In genomic region chr19:41960973-41961372, GRCh38 we compare ENCODE assay signal across 28 cellular contexts. TPM values are rescaled to one million over a fixed set of nuclear protein-coding genes. Genes with fewer than 3 reads are reported as not detected.
DNase-seq lines count a peak whose midpoint lies in the region; ATAC-seq and TF ChIP-seq lines count a peak whose summit lies in the region.
"Had no signal": no experiment of that assay in that cellular context is flagged by ENCODE, and none has a peak within 500 bp of the region (broad histone marks: within the 10 kb centered on the region; RNA-seq: fewer than 3 reads in every experiment).

No MANE protein-coding gene starts in this region.

- H3K4me2 ChIP-seq in IMR-90 (ENCODE audit: low read depth, low read length), result no peak overlapping the region
- H3K4me2 ChIP-seq: hepatocyte had no signal

- peak overlapping the region; percentile 49 for H3K27ac Mint-ChIP-seq in T-helper 17 cell
- H3K27ac Mint-ChIP-seq: activated CD4-positive, alpha-beta T cell treated with anti-CD3 and anti-CD28 coated beads, Interleukin-2, amount 10 ng/mL, durations not matched to agents 24 days and 14 days had no signal

- H3K36me3 ChIP-seq in IMR-90 (ENCODE audit: control insufficient read depth, insufficient read depth, low read length) (peaks cover 6% of the 10 kb centered on the region; the same call in 1 of the 2 replicates), psoas muscle (ENCODE audit: insufficient read depth in 1 of 2, low read depth in 1 of 2) (peaks cover 0 to 12% of the 10 kb centered on the region in 2 donors)
- H3K36me3 ChIP-seq: cardiac muscle cell, pancreas had no signal

- BruUV-seq in IMR-90 (replicated peaks; lab: Mats Ljungman, UMichigan), result no TSS peak

- H3K27ac ChIP-seq in IMR-90 (ENCODE audit: insufficient read depth, low read length) (no peak overlapping the region), psoas muscle (no peak overlapping the region)
- H3K27ac ChIP-seq: cardiac muscle cell, epithelial cell of prostate, hepatocyte, pancreas, suprapubic skin, vagina had no signal

- no peak overlapping the region for H3K9ac ChIP-seq in IMR-90 (ENCODE audit: low read depth, low read length)

- no peak overlapping the region for H3K4me3 Mint-ChIP-seq in T-helper 17 cell
- H3K4me3 Mint-ChIP-seq: activated CD4-positive, alpha-beta T cell treated with anti-CD3 and anti-CD28 coated beads, Interleukin-2, amount 10 ng/mL, durations not matched to agents 24 days and 14 days had no signal

- dilution Hi-C loops in IMR-90 (cut with HindIII; ENCODE audit: low sequenced_read_pairs, unreplicated experiment), result no loop called here

- H4K91ac ChIP-seq in IMR-90 (ENCODE audit: insufficient read depth, low read depth, low read length), result no peak overlapping the region

- CTCF ChIA-PET in IMR-90 (lab: Yijun Ruan, JAX), result no interaction called here

- in situ Hi-C loops in IMR-90 (cut with MboI; ENCODE audit: low sequenced_read_pairs), result no loop called here

- H2BK20ac ChIP-seq in IMR-90 (ENCODE audit: low read depth, low read length), result no peak overlapping the region

- H3K56ac ChIP-seq in IMR-90 (ENCODE audit: extremely low read depth, insufficient read depth, low read length), result no peak overlapping the region

- no peak overlapping the region for H2AFZ ChIP-seq in IMR-90 (replicated peaks; ENCODE audit: low read length, poor library complexity)
- H2AFZ ChIP-seq: hepatocyte had no signal

- no peak overlapping the region for H4K5ac ChIP-seq in IMR-90 (ENCODE audit: low read depth, low read length)

- POLR2A ChIA-PET in IMR-90 (lab: Charles Lee; ENCODE audit: unreplicated experiment), result no interaction called here

- peaks cover 4% of the 10 kb centered on the region for H3K27me3 ChIP-seq in IMR-90 (ENCODE audit: control insufficient read depth, insufficient read depth, low read length)
- H3K27me3 ChIP-seq in psoas muscle (ENCODE audit: insufficient read depth in 3 of 3, low read length in 2 of 3), result peaks cover 0 to 2% (median 0%) of the 10 kb centered on the region in 3 donors
- H3K27me3 ChIP-seq: BE2C, cardiac muscle cell, hepatocyte, pancreas, vagina had no signal

- ATAC-seq in IMR-90 (ENCODE audit: low read depth) (no peak), T-helper 17 cell (no peak), psoas muscle (no peak), HG03378 (IDR thresholded peaks at IDR 0.05; ENCODE audit: unreplicated experiment) (no peak)
- ATAC-seq: pancreas, sciatic nerve had no signal

- H3K4ac ChIP-seq in IMR-90 (ENCODE audit: low read depth, low read length), result no peak overlapping the region

- H3K23ac ChIP-seq in IMR-90 (ENCODE audit: low read depth, low read length), result no peak overlapping the region

- TF ChIP-seq CTCF in IMR-90 (conservative IDR thresholded peaks at IDR 0.05; ENCODE audit: low read depth, low read length) (no peak), psoas muscle (IDR thresholded peaks at IDR 0.05) (no peak)

- H3K79me1 ChIP-seq in IMR-90 (ENCODE audit: low read depth in 1 of 2, low read length in 2 of 2), result peaks cover 7 to 26% of the 10 kb centered on the region in 2 experiments

- 83% methylated on average over 1 of the region's 5 CpGs; no CpG with 5 or more reads in 1 of the 2 experiments for WGBS in IMR-90 (ENCODE audit: extremely low coverage in 2 of 2, insufficient read length in 1 of 2), 2 experiments
- WGBS in psoas muscle, 3 donors, result 92 to 95% (median 93%) methylated on average over 5 of the region's 5 CpGs

- peaks cover 22% of the 10 kb centered on the region for H3K4me1 Mint-ChIP-seq in T-helper 17 cell

- DNase-seq in NCI-H2107 treated with DMSO at 0.1 percent for 48 hours (lab: John Stamatoyannopoulos, UW; ENCODE audit: unreplicated experiment) (peak; percentile 22), NCI-H2107 (lab: John Stamatoyannopoulos, UW) (no peak), IMR-90 (no peak), T-helper 17 cell (no peak), left kidney (ENCODE audit: low read depth, low spot score) (peak; percentile 12), psoas muscle (no peak)
- DNase-seq in effector CD4-positive, alpha-beta T cell, result no peak
- DNase-seq: 8988T; activated CD4-positive, alpha-beta T cell treated with anti-CD3 and anti-CD28 coated beads, Interleukin-2, amount 10 ng/mL, durations not matched to agents 24 days and 14 days; activated effector memory CD4-positive, alpha-beta T cell treated with Interleukin-2 at 50 U/mL for 16 hours; amygdala; BE2C; foreskin fibroblast; GDM1; GOT3; NCI-H1105 treated with DMSO at 0.1 percent for 48 hours; NCI-H2081; NCI-H524; pancreas; SW 1271 had no signal

- H3K9me3 ChIP-seq in IMR-90 (ENCODE audit: control insufficient read depth, insufficient read depth, low read length), result no peaks in the 10 kb centered on the region
- H3K9me3 ChIP-seq in T-helper 17 cell (ENCODE audit: control insufficient read depth, low read length, poor library complexity, severe bottlenecking), result no peaks in the 10 kb centered on the region
- no peaks in the 10 kb centered on the region for H3K9me3 ChIP-seq in psoas muscle
- H3K9me3 ChIP-seq: BE2C, pancreas, suprapubic skin, vagina had no signal

- no peak overlapping the region for H2AK5ac ChIP-seq in IMR-90 (ENCODE audit: low read depth, low read length)

- H2BK15ac ChIP-seq in IMR-90 (ENCODE audit: low read depth, low read length), result no peak overlapping the region

- no peak overlapping the region for H3K18ac ChIP-seq in IMR-90 (ENCODE audit: low read depth, low read length)

- peaks cover 7% of the 10 kb centered on the region; the same call in 1 of the 2 replicates for H3K9me1 ChIP-seq in IMR-90 (ENCODE audit: insufficient read depth, low read length)

- H3K4me1 ChIP-seq in IMR-90 (ENCODE audit: control insufficient read depth, insufficient read depth, low read length) (peaks cover 6% of the 10 kb centered on the region), psoas muscle (peaks cover 16% of the 10 kb centered on the region)
- H3K4me1 ChIP-seq: BE2C had no signal

- no peaks in the 10 kb centered on the region for H3K36me3 Mint-ChIP-seq in T-helper 17 cell (ENCODE audit: low read depth)

- H3K27me3 Mint-ChIP-seq in T-helper 17 cell, result no peaks in the 10 kb centered on the region

- no peak overlapping the region for H2BK5ac ChIP-seq in IMR-90 (ENCODE audit: low read depth, low read length, poor library complexity, severe bottlenecking)

- intact Hi-C loops in IMR-90 (cut with micrococcal nuclease) (no loop called here), psoas muscle (cut with DNase I) (no loop called here)

- H3K4me3 ChIP-seq in IMR-90 (ENCODE audit: insufficient read depth, low read depth, low read length), result no peak overlapping the region
- no peak overlapping the region for H3K4me3 ChIP-seq in psoas muscle
- H3K4me3 ChIP-seq: cardiac muscle cell, hepatocyte, lung, pancreas, suprapubic skin, vagina had no signal

- peaks cover 21% of the 10 kb centered on the region for H4K20me1 ChIP-seq in IMR-90 (ENCODE audit: insufficient read depth, low read length)

- no peak overlapping the region for H3K14ac ChIP-seq in IMR-90 (replicated peaks; ENCODE audit: low read depth, low read length)

- no peak for TF ChIP-seq RAD21 in IMR-90 (IDR thresholded peaks at IDR 0.05; ENCODE audit: low read length)

- TF ChIP-seq POLR2A in IMR-90 (IDR thresholded peaks at IDR 0.05; ENCODE audit: low read depth, low read length), result no peak

- H2AK9ac ChIP-seq in IMR-90 (replicated peaks; ENCODE audit: low read depth, low read length, poor library complexity), result no peak overlapping the region

- H4K8ac ChIP-seq in IMR-90 (ENCODE audit: low read depth in 2 of 2, low read length in 2 of 2), result no peak overlapping the region

- H2BK120ac ChIP-seq in IMR-90 (ENCODE audit: low read depth, low read length), result no peak overlapping the region

TF ChIP-seq in IMR-90, 13 proteins besides CTCF, POLR2A, EP300 and RAD21:
- no peak for TF ChIP-seq RFX5 (IDR thresholded peaks at IDR 0.05; ENCODE audit: low read depth, low read length)
- TF ChIP-seq RCOR1 (IDR thresholded peaks at IDR 0.05; ENCODE audit: insufficient replicate concordance, low read length), result no peak
- no peak for TF ChIP-seq NFE2L2 (IDR thresholded peaks at IDR 0.05; ENCODE audit: low read depth, low read length)
- peak; percentile 32; the same call in 1 of the 2 replicates for TF ChIP-seq CEBPB (IDR thresholded peaks at IDR 0.05; ENCODE audit: low read depth, low read length)

RNA-seq across cellular contexts. Expression of gene RABAC1, which starts 1.9 kb away (rescaled TPM):
- 117 and 145 TPM in 2 replicates for total RNA-seq in IMR-90 (2012; rRNA removed)
- polyA plus RNA-seq in IMR-90 (2012; rRNA removed), result 276 and 320 TPM in 2 replicates
- 632 and 774 TPM in 2 replicates for polyA plus RNA-seq in IMR-90 (2012; cell fraction: cytosol; rRNA removed)
- 305 and 429 TPM in 2 replicates for polyA plus RNA-seq in IMR-90 (2012; cell fraction: nucleus; rRNA removed; ENCODE audit: low replicate concordance)
- total RNA-seq in T-helper 17 cell, result 10 to 100 TPM; 90.1 to 98.3 TPM
- total RNA-seq in psoas muscle, result 10 to 100 TPM; 48.9 to 65.3 (median 55.9) TPM
- polyA plus RNA-seq in psoas muscle, result 100 to 1,000 TPM in 2 of 3 donors, 10 to 100 TPM in 1; 97.6 to 131 (median 102) TPM

RNA-seq across cellular contexts. Expression of gene ERFL, which starts 32.7 kb away (rescaled TPM):
- total RNA-seq in IMR-90 (2012; rRNA removed) (not detected in 2 replicates), T-helper 17 cell (1 to 10 TPM; 2.4 to 3.1 TPM), psoas muscle (not detected)
- polyA plus RNA-seq in IMR-90 (2012; rRNA removed) (0.09 TPM in 1 of 2 replicates, not detected in the other), psoas muscle (under 1 TPM in 1 of 3 donors, not detected in 2; 0.03 TPM)
- 0.02 and 0.08 TPM in 2 replicates for polyA plus RNA-seq in IMR-90 (2012; cell fraction: cytosol; rRNA removed)
- polyA plus RNA-seq in IMR-90 (2012; cell fraction: nucleus; rRNA removed; ENCODE audit: low replicate concordance), result 0.26 and 0.53 TPM in 2 replicates
- polyA plus RNA-seq: hepatocyte had no signal

RNA-seq across cellular contexts. Expression of gene ATP1A3, which starts 33.1 kb away (rescaled TPM):
- total RNA-seq in IMR-90 (2012; rRNA removed), result under 0.01 TPM in 2 replicates
- polyA plus RNA-seq in IMR-90 (2012; rRNA removed), result 0.11 and 0.12 TPM in 2 replicates
- polyA plus RNA-seq in IMR-90 (2012; cell fraction: cytosol; rRNA removed), result 0.04 and 0.10 TPM in 2 replicates
- polyA plus RNA-seq in IMR-90 (2012; cell fraction: nucleus; rRNA removed; ENCODE audit: low replicate concordance), result 0.06 and 0.16 TPM in 2 replicates
- 1 to 10 TPM; 2.2 to 4.9 TPM for total RNA-seq in T-helper 17 cell
- under 1 TPM in 2 of 4 donors, not detected in 2; 0.15 to 0.24 TPM for total RNA-seq in psoas muscle
- polyA plus RNA-seq in psoas muscle, result under 1 TPM in 2 of 3 donors, not detected in 1; 0.12 to 0.17 TPM
- total RNA-seq: suprapubic skin had no signal

Comparison
In these comparisons a context has a peak if more than half of its experiments do, and no peak if none do; other contexts are left out.
1. DNase-seq: peak in NCI-H2107 treated with DMSO at 0.1 percent for 48 hours (single experiment) and left kidney (single experiment); none in NCI-H2107 (single experiment), IMR-90 (single experiment), T-helper 17 cell (0 of 3), psoas muscle (0 of 2) and effector CD4-positive, alpha-beta T cell (single experiment).